ENCODE assay signal across 9 cellular contexts in genomic region chr4:140296335-140296753, GRCh38.
DNase-seq lines count a peak whose midpoint lies in the region; ATAC-seq, FAIRE-seq and TF ChIP-seq lines count a peak whose summit lies in the region.
"Had no signal": no experiment of that assay in that cellular context is flagged by ENCODE, and none has a peak within 500 bp of the region (broad histone marks: within the 10 kb centered on the region; RNA-seq: fewer than 3 reads in every experiment).

No MANE protein-coding gene starts in this region.

- H3K4me1 Mint-ChIP-seq in activated CD4-positive, alpha-beta T cell treated with anti-CD3 and anti-CD28 coated beads, Interleukin-2, amount 10 ng/mL, durations not matched to agents 7 days and 5 days: no peaks in the 10 kb centered on the region
- H3K4me1 Mint-ChIP-seq: activated naive CD4-positive, alpha-beta T cell treated with anti-CD3 and anti-CD28 coated beads, Interleukin-2, amount 50 U/mL, for 24 hours had no signal

- no peak overlapping the region for H3K4me3 Mint-ChIP-seq in activated CD4-positive, alpha-beta T cell treated with anti-CD3 and anti-CD28 coated beads, Interleukin-2, amount 10 ng/mL, durations not matched to agents 7 days and 5 days
- H3K4me3 Mint-ChIP-seq: activated naive CD4-positive, alpha-beta T cell treated with anti-CD3 and anti-CD28 coated beads, Interleukin-2, amount 50 U/mL, for 24 hours had no signal

- H3K36me3 ChIP-seq in ovary: no peaks in the 10 kb centered on the region

- H3K9me3 ChIP-seq in ovary: no peaks in the 10 kb centered on the region

- no peaks in the 10 kb centered on the region for H3K36me3 Mint-ChIP-seq in activated CD4-positive, alpha-beta T cell treated with anti-CD3 and anti-CD28 coated beads, Interleukin-2, amount 10 ng/mL, durations not matched to agents 7 days and 5 days (ENCODE audit: low read depth)
- H3K36me3 Mint-ChIP-seq: activated naive CD4-positive, alpha-beta T cell treated with anti-CD3 and anti-CD28 coated beads, Interleukin-2, amount 50 U/mL, for 24 hours had no signal

- H3K4me1 ChIP-seq in ovary (ENCODE audit: insufficient read depth): peaks cover 6% of the 10 kb centered on the region

- no peak for TF ChIP-seq CTCF in ovary (IDR thresholded peaks at IDR 0.05)

- POLR2A ChIA-PET in activated CD4-positive, alpha-beta T cell treated with anti-CD3 and anti-CD28 coated beads, Interleukin-2, amount 10 ng/mL, durations not matched to agents 7 days and 5 days (lab: Charles Lee): no interaction called here

- FAIRE-seq in GM12891 (lab: Jason Lieb, UNC): no peak

- TF ChIP-seq EP300 in ovary (IDR thresholded peaks at IDR 0.05): no peak

- no peak for TF ChIP-seq POLR2A in ovary (IDR thresholded peaks at IDR 0.05)
- TF ChIP-seq POLR2A in GM12891 (IDR thresholded peaks at IDR 0.05; ENCODE audit: low read depth, low read length): no peak

- H3K27me3 Mint-ChIP-seq in activated CD4-positive, alpha-beta T cell treated with anti-CD3 and anti-CD28 coated beads, Interleukin-2, amount 10 ng/mL, durations not matched to agents 7 days and 5 days: peaks cover 2% of the 10 kb centered on the region

- H3K27me3 ChIP-seq in ovary: no peaks in the 10 kb centered on the region

- intact Hi-C loops in ovary (cut with DNase I): no loop called here

- no peak overlapping the region for H3K27ac ChIP-seq in ovary

- peak; percentile 71 for ATAC-seq in esophagus mucosa
- no peak for ATAC-seq in GM19328 (IDR thresholded peaks at IDR 0.05; ENCODE audit: unreplicated experiment)

- peak overlapping the region; percentile 4 for H3K4me3 ChIP-seq in ovary

- H3K27ac Mint-ChIP-seq in activated CD4-positive, alpha-beta T cell treated with anti-CD3 and anti-CD28 coated beads, Interleukin-2, amount 10 ng/mL, durations not matched to agents 7 days and 5 days: no peak overlapping the region
- H3K27ac Mint-ChIP-seq: activated naive CD4-positive, alpha-beta T cell treated with anti-CD3 and anti-CD28 coated beads, Interleukin-2, amount 50 U/mL, for 24 hours had no signal

- WGBS in ovary, 3 donors: 1 to 8% (median 5%) methylated on average over 10 of the region's 10 CpGs

- CTCF ChIA-PET in activated CD4-positive, alpha-beta T cell treated with anti-CD3 and anti-CD28 coated beads, Interleukin-2, amount 10 ng/mL, durations not matched to agents 7 days and 5 days (lab: Charles Lee): no interaction called here

- peak; percentile 47 for DNase-seq in Daoy (ENCODE audit: low read depth)
- DNase-seq in NCI-H460 (ENCODE audit: extremely low read depth, low read depth): peak; percentile 15
- DNase-seq in ovary: peak; percentile 65 to 86 (median 66)
- no peak for DNase-seq in UCSD-AML1 (lab: John Stamatoyannopoulos, UW; ENCODE audit: unreplicated experiment)
- DNase-seq in activated CD4-positive, alpha-beta T cell treated with anti-CD3 and anti-CD28 coated beads, Interleukin-2, amount 10 ng/mL, durations not matched to agents 7 days and 5 days: no peak
- DNase-seq in GM12891 (ENCODE audit: insufficient read length, low spot score): no peak

- no peaks in the 10 kb centered on the region for H3K9me3 Mint-ChIP-seq in activated CD4-positive, alpha-beta T cell treated with anti-CD3 and anti-CD28 coated beads, Interleukin-2, amount 10 ng/mL, durations not matched to agents 7 days and 5 days
- H3K9me3 Mint-ChIP-seq: activated naive CD4-positive, alpha-beta T cell treated with anti-CD3 and anti-CD28 coated beads, Interleukin-2, amount 50 U/mL, for 24 hours had no signal

TF ChIP-seq in GM12891, 5 proteins besides CTCF, POLR2A, EP300 and RAD21:
- TF ChIP-seq POU2F2 (IDR thresholded peaks at IDR 0.05; ENCODE audit: low read depth, low read length) (no peak), SPI1 (IDR thresholded peaks at IDR 0.05; ENCODE audit: low read depth, low read length) (no peak), PAX5 (IDR thresholded peaks at IDR 0.05; ENCODE audit: insufficient read depth, low read length, severe bottlenecking) (no peak), POLR2AphosphoS5 (IDR thresholded peaks at IDR 0.05; ENCODE audit: low read depth, low read length) (no peak), TAF1 (IDR thresholded peaks at IDR 0.05; ENCODE audit: low read depth, low read length) (no peak)

Comparison
In these comparisons a context has a peak if more than half of its experiments do, and no peak if none do; other contexts are left out.
1. DNase-seq: peak in Daoy (single experiment), NCI-H460 (single experiment) and ovary (5 of 5); none in UCSD-AML1 (single experiment), activated CD4-positive, alpha-beta T cell treated with anti-CD3 and anti-CD28 coated beads, Interleukin-2, amount 10 ng/mL, durations not matched to agents 7 days and 5 days (single experiment) and GM12891 (single experiment).